8 cellular contexts compared by ENCODE assay signal in genomic region chr4:76208005-76208765, GRCh38. TPM values are rescaled to one million over a fixed set of nuclear protein-coding genes. Genes with fewer than 3 reads are reported as not detected.
A peak's percentile ranks its signal among the peaks of the same experiment; 100 is the strongest.
DNase-seq lines count a peak whose midpoint lies in the region; ATAC-seq and TF ChIP-seq lines count a peak whose summit lies in the region.

No MANE protein-coding gene starts in this region.

- DNase-seq in EH (ENCODE audit: low read depth) = peak; percentile 94
- DNase-seq in NCI-H82 treated with DMSO at 0.1 percent for 48 hours (lab: John Stamatoyannopoulos, UW; ENCODE audit: unreplicated experiment) = peak; percentile 62
- peak; percentile 97 for DNase-seq in lung microvascular endothelial cell (ENCODE audit: low read depth in 2 of 2)
- peak; percentile 89 to 91 for DNase-seq in tibial artery
- no peak for DNase-seq in NCI-H2227 treated with DMSO at 0.1 percent for 48 hours (lab: John Stamatoyannopoulos, UW)
- no peak for DNase-seq in SIG-M5 treated with dmso at 0.1 percent for 504 hours (lab: John Stamatoyannopoulos, UW; ENCODE audit: unreplicated experiment)

- intact Hi-C loops in dendritic cell treated with granulocyte-macrophage colony-stimulating factor and Interleukin-4, amounts not matched to agents 40 ng/mL and 50 ng/mL, for 4 days (cut with micrococcal nuclease) = loop anchor here (5.0 kb wide), 1 partner anchor 99 kb away; the partner anchor contains the start of gene STBD1
- intact Hi-C loops in tibial artery (cut with DNase I; ENCODE audit: low total_unique reads) = no loop called here

- H3K4me3 ChIP-seq in tibial artery = peak overlapping the region; percentile 22 to 23

- TF ChIP-seq CTCF in tibial artery (IDR thresholded peaks at IDR 0.05) = no peak

- H3K36me3 ChIP-seq in tibial artery = no peaks in the 10 kb centered on the region

- peaks cover 52% of the 10 kb centered on the region for H3K4me1 Mint-ChIP-seq in dendritic cell treated with granulocyte-macrophage colony-stimulating factor and Interleukin-4, amounts not matched to agents 40 ng/mL and 50 ng/mL, for 4 days (ENCODE audit: low read depth)

- H3K27ac ChIP-seq in tibial artery = peak overlapping the region; percentile 98 to 99

- H3K27ac Mint-ChIP-seq in dendritic cell treated with granulocyte-macrophage colony-stimulating factor and Interleukin-4, amounts not matched to agents 40 ng/mL and 50 ng/mL, for 4 days = peak overlapping the region; percentile 71

- no peaks in the 10 kb centered on the region for H3K9me3 ChIP-seq in tibial artery

- H3K27me3 Mint-ChIP-seq in dendritic cell treated with granulocyte-macrophage colony-stimulating factor and Interleukin-4, amounts not matched to agents 40 ng/mL and 50 ng/mL, for 4 days = no peaks in the 10 kb centered on the region

- no peaks in the 10 kb centered on the region for H3K9me3 Mint-ChIP-seq in dendritic cell treated with granulocyte-macrophage colony-stimulating factor and Interleukin-4, amounts not matched to agents 40 ng/mL and 50 ng/mL, for 4 days

- H3K36me3 Mint-ChIP-seq in dendritic cell treated with granulocyte-macrophage colony-stimulating factor and Interleukin-4, amounts not matched to agents 40 ng/mL and 50 ng/mL, for 4 days (ENCODE audit: low read depth) = peaks cover 2% of the 10 kb centered on the region

- H3K4me3 Mint-ChIP-seq in dendritic cell treated with granulocyte-macrophage colony-stimulating factor and Interleukin-4, amounts not matched to agents 40 ng/mL and 50 ng/mL, for 4 days = peak overlapping the region; percentile 55

- H3K4me1 ChIP-seq in tibial artery = peaks cover 0 to 97% (median 64%) of the 10 kb centered on the region in 4 donors

- ATAC-seq in GM21515 (IDR thresholded peaks at IDR 0.05; ENCODE audit: unreplicated experiment) = no peak

- H3K27me3 ChIP-seq in tibial artery = no peaks in the 10 kb centered on the region

RNA-seq across cellular contexts. Expression of gene SCARB2, which starts 5.4 kb away (rescaled TPM):
- 165 and 174 TPM in 2 replicates for total RNA-seq in lung microvascular endothelial cell

RNA-seq across cellular contexts. Expression of gene FAM47E, which starts 43.3 kb away (rescaled TPM):
- total RNA-seq in lung microvascular endothelial cell = not detected in 2 replicates

RNA-seq across cellular contexts. Expression of gene NUP54, which starts 60.0 kb away (rescaled TPM):
- total RNA-seq in lung microvascular endothelial cell = 43.3 and 43.6 TPM in 2 replicates

Comparison
In these comparisons a context has a peak if more than half of its experiments do, and no peak if none do; other contexts are left out.
1. DNase-seq: peak in EH (single experiment), NCI-H82 treated with DMSO at 0.1 percent for 48 hours (single experiment), lung microvascular endothelial cell (2 of 2) and tibial artery (2 of 2); none in NCI-H2227 treated with DMSO at 0.1 percent for 48 hours (single experiment) and SIG-M5 treated with dmso at 0.1 percent for 504 hours (single experiment).